ENCODE assay signal across 22 cellular contexts in genomic region chr10:78251041-78251434, GRCh38.
"Had no signal": no experiment of that assay in that cellular context is flagged by ENCODE, and none has a peak within 500 bp of the region (broad histone marks: within the 10 kb centered on the region; RNA-seq: fewer than 3 reads in every experiment).

No MANE protein-coding gene starts in this region.

- H3K4me3 Mint-ChIP-seq: activated CD4-positive, alpha-beta memory T cell treated with anti-CD3 and anti-CD28 coated beads, Interleukin-2, amount 10 ng/mL, durations not matched to agents 7 days and 5 days; activated naive CD4-positive, alpha-beta T cell treated with anti-CD3 and anti-CD28 coated beads for 36 hours; activated naive CD8-positive, alpha-beta T cell treated with anti-CD3 and anti-CD28 coated beads, Interleukin-2, amount 50 U/mL, for 24 hours; activated T-cell treated with anti-CD3 and anti-CD28 coated beads, Interleukin-2, amount 50 U/mL, for 24 hours; central memory CD8-positive, alpha-beta T cell; nephron; stimulated activated memory B cell treated with anti-CD40 and anti-IgM and Interleukin-4, amounts not matched to agents 10 μg/mL and 1 μg/mL and 100 μg/mL, for 72 hours; T-cell had no signal

- H3K9me3 ChIP-seq: gastroesophageal sphincter, lower lobe of right lung, right lobe of liver had no signal

- H3K36me3 Mint-ChIP-seq: stimulated activated memory B cell treated with anti-CD40 and anti-IgM and Interleukin-4, amounts not matched to agents 10 μg/mL and 1 μg/mL and 100 μg/mL, for 72 hours; T-cell had no signal

- ATAC-seq: activated naive CD8-positive, alpha-beta T cell treated with anti-CD3 and anti-CD28 coated beads, Interleukin-2, amount 50 U/mL, for 24 hours; gastroesophageal sphincter; left cardiac atrium; psoas muscle; SK-N-SH treated with all-trans-retinoic acid at 6 μM for 48 hours; T-cell had no signal

- H3K27me3 ChIP-seq: gastroesophageal sphincter, heart right ventricle, right lobe of liver had no signal

- H3K4me3 ChIP-seq: coronary artery, gastroesophageal sphincter, heart right ventricle, lower lobe of right lung, psoas muscle, right lobe of liver had no signal

- H3K36me3 ChIP-seq: gastroesophageal sphincter, heart right ventricle, lower lobe of right lung, right lobe of liver had no signal

- H3K27ac ChIP-seq: coronary artery, gastroesophageal sphincter, lower lobe of right lung, psoas muscle, right lobe of liver had no signal

- H3K4me1 ChIP-seq: psoas muscle, right lobe of liver had no signal

- H3K9me3 Mint-ChIP-seq: activated CD4-positive, alpha-beta memory T cell treated with anti-CD3 and anti-CD28 coated beads, Interleukin-2, amount 10 ng/mL, durations not matched to agents 7 days and 5 days; activated naive CD4-positive, alpha-beta T cell treated with anti-CD3 and anti-CD28 coated beads for 36 hours; activated naive CD8-positive, alpha-beta T cell treated with anti-CD3 and anti-CD28 coated beads, Interleukin-2, amount 50 U/mL, for 24 hours; activated T-cell treated with anti-CD3 and anti-CD28 coated beads, Interleukin-2, amount 50 U/mL, for 24 hours; central memory CD8-positive, alpha-beta T cell; stimulated activated memory B cell treated with anti-CD40 and anti-IgM and Interleukin-4, amounts not matched to agents 10 μg/mL and 1 μg/mL and 100 μg/mL, for 72 hours; T-cell had no signal

- DNase-seq: activated CD4-positive, alpha-beta T cell treated with anti-CD3 and anti-CD28 coated beads for 48 hours; activated CD4-positive, CD25-positive, alpha-beta regulatory T cell; activated naive CD4-positive, alpha-beta T cell treated with anti-CD3 and anti-CD28 coated beads for 36 hours; activated naive CD8-positive, alpha-beta T cell treated with anti-CD3 and anti-CD28 coated beads, Interleukin-2, amount 50 U/mL, for 24 hours; activated T-cell treated with anti-CD3 and anti-CD28 coated beads, Interleukin-2, amount 50 U/mL, for 24 hours; anterior cingulate cortex; heart right ventricle; left cardiac atrium; lower lobe of right lung; psoas muscle; right lobe of liver; small intestine; stimulated activated CD4-positive, alpha-beta T cell treated with anti-CD3 and anti-CD28 coated beads, Interleukin-4, amount 100 ng/mL, for 4 hours; T1000 had no signal

- H3K27ac Mint-ChIP-seq: activated CD4-positive, alpha-beta memory T cell treated with anti-CD3 and anti-CD28 coated beads, Interleukin-2, amount 10 ng/mL, durations not matched to agents 7 days and 5 days; activated naive CD4-positive, alpha-beta T cell treated with anti-CD3 and anti-CD28 coated beads for 36 hours; activated naive CD8-positive, alpha-beta T cell treated with anti-CD3 and anti-CD28 coated beads, Interleukin-2, amount 50 U/mL, for 24 hours; activated T-cell treated with anti-CD3 and anti-CD28 coated beads, Interleukin-2, amount 50 U/mL, for 24 hours; nephron; stimulated activated memory B cell treated with anti-CD40 and anti-IgM and Interleukin-4, amounts not matched to agents 10 μg/mL and 1 μg/mL and 100 μg/mL, for 72 hours; T-cell had no signal
